In the genomic region with DNA sequence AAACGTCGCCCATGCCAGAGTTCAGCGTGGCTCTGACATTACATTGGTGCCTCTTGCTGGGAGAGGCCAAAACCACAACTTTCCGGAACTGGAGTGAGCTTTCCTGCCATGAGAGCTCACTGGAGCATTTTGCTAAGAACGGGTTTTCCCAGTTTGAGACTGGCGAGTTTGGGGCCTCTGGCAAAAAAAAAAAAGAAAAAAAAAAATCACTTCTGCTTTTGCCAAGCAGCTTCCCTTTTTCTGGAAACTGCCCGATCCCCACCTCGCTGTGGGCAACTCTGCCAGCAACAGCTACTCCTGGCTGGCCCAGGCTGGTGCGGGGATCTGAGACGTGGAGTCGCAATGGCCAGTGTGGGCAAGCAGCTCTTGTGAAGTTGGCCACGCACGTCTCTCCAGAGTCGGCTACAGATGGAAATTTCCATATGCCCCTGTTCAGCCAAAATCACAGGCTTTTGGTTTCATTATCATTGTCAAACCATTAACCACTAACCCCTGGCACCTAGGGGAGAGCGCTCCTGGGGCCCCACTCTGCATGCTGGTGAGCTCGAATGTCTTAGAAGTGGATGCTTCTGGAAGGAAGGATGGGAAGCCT, we compare ENCODE assay signal across 8 cellular contexts. TPM values are rescaled to one million over a fixed set of nuclear protein-coding genes. Genes with fewer than 3 reads are reported as not detected.
A peak's percentile ranks its signal among the peaks of the same experiment; 100 is the strongest.
DNase-seq lines count a peak whose midpoint lies in the region; ATAC-seq and TF ChIP-seq lines count a peak whose summit lies in the region.

No MANE protein-coding gene starts in this region.

- intact Hi-C loops in CD4-positive, alpha-beta T cell (cut with DNase I, micrococcal nuclease): loop anchor here in 1 of 2 experiments (10.0 kb wide), 1 partner anchor 154 kb away; no protein-coding TSS in a partner anchor
- intact Hi-C loops in left ventricle myocardium superior (cut with micrococcal nuclease): no loop called here

- peak overlapping the region; percentile 39 for H3K4me3 Mint-ChIP-seq in CD4-positive, alpha-beta T cell
- H3K4me3 Mint-ChIP-seq in activated CD4-positive, alpha-beta memory T cell treated with anti-CD3 and anti-CD28 coated beads, Interleukin-2, amount 10 ng/mL, durations not matched to agents 7 days and 5 days: peak overlapping the region; percentile 58

- no peaks in the 10 kb centered on the region for H3K27me3 Mint-ChIP-seq in CD4-positive, alpha-beta T cell
- no peaks in the 10 kb centered on the region for H3K27me3 Mint-ChIP-seq in activated CD4-positive, alpha-beta memory T cell treated with anti-CD3 and anti-CD28 coated beads, Interleukin-2, amount 10 ng/mL, durations not matched to agents 7 days and 5 days

- H3K27ac ChIP-seq in CD4-positive, alpha-beta T cell (ENCODE audit: low read depth, low read length): no peak overlapping the region

- ATAC-seq in CD4-positive, alpha-beta T cell (ENCODE audit: poor library complexity): peak; percentile 48
- ATAC-seq in HG02981 (IDR thresholded peaks at IDR 0.05; ENCODE audit: unreplicated experiment) (peak; percentile 67), left ventricle myocardium superior (peak; percentile 56), HG03469 (IDR thresholded peaks at IDR 0.05; ENCODE audit: unreplicated experiment) (no peak), GM21526 (IDR thresholded peaks at IDR 0.05; ENCODE audit: low FRiP score, unreplicated experiment) (no peak)

- no peaks in the 10 kb centered on the region for H3K9me3 ChIP-seq in CD4-positive, alpha-beta T cell (ENCODE audit: control insufficient read depth, low read length)

- CTCF ChIA-PET in CD4-positive, alpha-beta T cell (lab: Charles Lee): interaction anchor here (0.8 kb wide), 1 partner anchor 68 kb away, joined by 3 read pairs; no protein-coding TSS in a partner anchor
- CTCF ChIA-PET in activated CD4-positive, alpha-beta memory T cell treated with anti-CD3 and anti-CD28 coated beads, Interleukin-2, amount 10 ng/mL, durations not matched to agents 7 days and 5 days (lab: Charles Lee): interaction anchor here (1.1 to 1.3 kb wide), 2 partner anchors 69 to 217 kb away, joined by 3 read pairs; no protein-coding TSS in a partner anchor

- TF ChIP-seq CTCF in CD4-positive, alpha-beta T cell (IDR thresholded peaks at IDR 0.05): no peak

- POLR2A ChIA-PET in CD4-positive, alpha-beta T cell (lab: Charles Lee): interaction anchor here (1.1 to 2.5 kb wide), 2 partner anchors 25 to 26 kb away, joined by 3 to 9 read pairs; partner anchors contain the start of gene PRKAG2
- POLR2A ChIA-PET in activated CD4-positive, alpha-beta memory T cell treated with anti-CD3 and anti-CD28 coated beads, Interleukin-2, amount 10 ng/mL, durations not matched to agents 7 days and 5 days (lab: Charles Lee): interaction anchor here (1.0 to 2.7 kb wide), 2 partner anchors 12 to 19 kb away, joined by 4 to 13 read pairs; no protein-coding TSS in a partner anchor

- peak overlapping the region; percentile 14 for H3K27ac Mint-ChIP-seq in CD4-positive, alpha-beta T cell
- H3K27ac Mint-ChIP-seq in activated CD4-positive, alpha-beta memory T cell treated with anti-CD3 and anti-CD28 coated beads, Interleukin-2, amount 10 ng/mL, durations not matched to agents 7 days and 5 days: peak overlapping the region; percentile 42

- H3K27me3 ChIP-seq in CD4-positive, alpha-beta T cell (ENCODE audit: control insufficient read depth, insufficient read depth, low read length): no peaks in the 10 kb centered on the region

- no peaks in the 10 kb centered on the region for H3K9me3 Mint-ChIP-seq in CD4-positive, alpha-beta T cell
- H3K9me3 Mint-ChIP-seq in activated CD4-positive, alpha-beta memory T cell treated with anti-CD3 and anti-CD28 coated beads, Interleukin-2, amount 10 ng/mL, durations not matched to agents 7 days and 5 days: no peaks in the 10 kb centered on the region

- DNase-seq in CD4-positive, alpha-beta T cell: no peak
- DNase-seq in activated CD4-positive, alpha-beta memory T cell treated with anti-CD3 and anti-CD28 coated beads, Interleukin-2, amount 10 ng/mL, durations not matched to agents 7 days and 5 days: peak; percentile 33
- DNase-seq in left ventricle myocardium superior: peak; percentile 59
- peak; percentile 32 for DNase-seq in stromal cell of bone marrow (ENCODE audit: low read depth)
- DNase-seq in NCI-H2107 (lab: John Stamatoyannopoulos, UW): no peak

- H3K36me3 Mint-ChIP-seq in CD4-positive, alpha-beta T cell (ENCODE audit: low read depth): peaks cover 5% of the 10 kb centered on the region
- H3K36me3 Mint-ChIP-seq in activated CD4-positive, alpha-beta memory T cell treated with anti-CD3 and anti-CD28 coated beads, Interleukin-2, amount 10 ng/mL, durations not matched to agents 7 days and 5 days (ENCODE audit: low read depth): no peaks in the 10 kb centered on the region

- peaks cover 37% of the 10 kb centered on the region for H3K4me1 Mint-ChIP-seq in CD4-positive, alpha-beta T cell (ENCODE audit: low read depth)
- peaks cover 14% of the 10 kb centered on the region for H3K4me1 Mint-ChIP-seq in activated CD4-positive, alpha-beta memory T cell treated with anti-CD3 and anti-CD28 coated beads, Interleukin-2, amount 10 ng/mL, durations not matched to agents 7 days and 5 days

RNA-seq across cellular contexts. Expression of gene PRKAG2, which starts 25.7 kb away (rescaled TPM):
- 10 to 100 TPM; 39.3 to 42.3 TPM for total RNA-seq in CD4-positive, alpha-beta T cell
- 10 to 100 TPM; 25.4 to 33.7 TPM for total RNA-seq in activated CD4-positive, alpha-beta memory T cell treated with anti-CD3 and anti-CD28 coated beads, Interleukin-2, amount 10 ng/mL, durations not matched to agents 7 days and 5 days
- total RNA-seq in left ventricle myocardium superior: 113 TPM

Comparison
In these comparisons a context has a peak if more than half of its experiments do, and no peak if none do; other contexts are left out.
1. ATAC-seq: peak in CD4-positive, alpha-beta T cell (single experiment), HG02981 (single experiment) and left ventricle myocardium superior (single experiment); none in HG03469 (single experiment) and GM21526 (single experiment).
2. DNase-seq: peak in activated CD4-positive, alpha-beta memory T cell treated with anti-CD3 and anti-CD28 coated beads, Interleukin-2, amount 10 ng/mL, durations not matched to agents 7 days and 5 days (single experiment), left ventricle myocardium superior (single experiment) and stromal cell of bone marrow (single experiment); none in CD4-positive, alpha-beta T cell (0 of 10) and NCI-H2107 (single experiment).